Comparison of ENCODE assay signal across 2 cellular contexts in the genomic region with DNA sequence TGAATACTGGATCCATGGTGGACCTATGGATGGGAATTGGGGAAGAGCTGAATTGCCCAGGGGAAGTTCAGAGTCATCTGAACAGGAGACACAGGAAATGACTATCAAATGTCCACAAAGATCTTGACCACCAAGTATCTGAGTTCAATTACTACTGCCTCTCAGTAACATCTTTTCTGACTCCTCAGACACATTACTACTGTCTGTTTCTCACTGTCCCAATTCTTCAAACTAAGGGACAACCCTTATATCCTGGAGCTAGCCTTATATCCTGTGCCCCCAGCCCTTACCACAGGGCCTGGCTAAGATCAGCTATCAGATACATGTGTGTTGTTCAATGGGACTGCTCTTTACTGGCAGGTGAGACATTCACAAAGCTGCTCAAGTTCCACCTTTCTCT.
TF ChIP-seq lines count a peak whose summit lies in the region.

No MANE protein-coding gene starts in this region.

TF ChIP-seq in HCT116, 20 proteins besides CTCF, POLR2A, EP300 and RAD21 (continued from another document):
- TF ChIP-seq SIN3A (IDR thresholded peaks at IDR 0.05; ENCODE audit: low read depth) = no peak
- TF ChIP-seq EZH2phosphoT487 (IDR thresholded peaks at IDR 0.05; ENCODE audit: borderline replicate concordance) = no peak
- no peak for TF ChIP-seq POLR2AphosphoS5 (IDR thresholded peaks at IDR 0.05; ENCODE audit: low read depth, low read length)
- no peak for TF ChIP-seq ZBTB33 (IDR thresholded peaks at IDR 0.05; ENCODE audit: extremely low read depth, insufficient replicate concordance, low read length)
- TF ChIP-seq EZH2 (IDR thresholded peaks at IDR 0.05) = no peak
- no peak for TF ChIP-seq EGR1 (IDR thresholded peaks at IDR 0.05; ENCODE audit: low read depth)
- TF ChIP-seq JUND (IDR thresholded peaks at IDR 0.05) = no peak
- no peak for TF ChIP-seq REST (IDR thresholded peaks at IDR 0.05; ENCODE audit: low read depth)
- no peak for TF ChIP-seq ATF3 (IDR thresholded peaks at IDR 0.05)
- no peak for TF ChIP-seq CEBPB (IDR thresholded peaks at IDR 0.05; ENCODE audit: low read depth)
- TF ChIP-seq FOSL1 (IDR thresholded peaks at IDR 0.05; ENCODE audit: low read depth) = no peak
- TF ChIP-seq ZNF274 (IDR thresholded peaks at IDR 0.05; ENCODE audit: low read depth, low read length) = no peak
- no peak for TF ChIP-seq YY1 (IDR thresholded peaks at IDR 0.05; ENCODE audit: extremely low read depth, insufficient replicate concordance, low read depth, low read length)
- no peak for TF ChIP-seq CBX3 (IDR thresholded peaks at IDR 0.05; ENCODE audit: low read depth)
TF ChIP-seq in HCT116: peak in this region for 0.

TF ChIP-seq in K562, 482 proteins besides CTCF, POLR2A, EP300 and RAD21 (continued from another document):
- peak in 1 of 2 experiments; percentile 93; a peak in 2 of 4 replicates for TF ChIP-seq MLLT1 (IDR thresholded peaks at IDR 0.05)
- TF ChIP-seq ZBTB17 (CRISPR knock-in tag; IDR thresholded peaks at IDR 0.05) = peak; percentile 97
